Comparison of ENCODE assay signal across 10 cellular contexts in the genomic region with DNA sequence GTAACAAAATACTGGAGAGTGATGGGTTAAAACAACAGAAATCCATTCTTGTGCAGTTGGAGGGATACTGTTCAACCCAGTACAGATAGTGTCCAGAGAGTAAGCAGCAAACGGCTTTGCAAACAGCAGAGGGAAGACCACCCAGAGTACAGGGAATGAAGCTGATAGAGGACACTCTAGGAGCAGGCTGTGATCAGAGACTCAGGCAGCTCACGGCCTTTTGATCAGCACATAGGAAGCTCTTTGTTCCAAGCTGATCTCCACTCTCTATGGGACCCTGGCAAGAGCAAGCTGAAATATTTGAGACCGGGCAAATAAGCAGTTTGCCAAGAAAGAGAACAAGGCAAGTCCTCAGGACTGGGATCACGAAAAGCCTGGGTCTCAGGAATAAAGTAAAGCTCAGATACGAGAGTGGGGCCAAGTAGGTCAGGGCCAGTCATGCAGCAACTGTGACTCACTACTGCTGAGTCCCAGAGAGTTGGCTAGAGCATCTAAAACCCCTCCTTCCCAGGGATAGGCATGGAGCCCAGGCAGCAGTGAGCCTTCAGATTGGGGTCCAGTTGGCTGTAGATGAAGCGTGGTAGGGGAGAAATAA. TPM values are rescaled to one million over a fixed set of nuclear protein-coding genes. Genes with fewer than 3 reads are reported as not detected.
DNase-seq lines count a peak whose midpoint lies in the region; ATAC-seq, FAIRE-seq and TF ChIP-seq lines count a peak whose summit lies in the region.
"Had no signal": no experiment of that assay in that cellular context is flagged by ENCODE, and none has a peak within 500 bp of the region (broad histone marks: within the 10 kb centered on the region; RNA-seq: fewer than 3 reads in every experiment).

No MANE protein-coding gene starts in this region.

- in situ Hi-C loops in Caki2 (cut with HindIII; ENCODE audit: low pct_unique_long_range_greater_than_20kb, low sequenced_read_pairs): no loop called here
- in situ Hi-C loops in SK-MEL-5 (cut with HindIII; ENCODE audit: low pct_unique_long_range_greater_than_20kb, low sequenced_read_pairs): no loop called here

- peaks cover 0 to 8% (median 0%) of the 10 kb centered on the region in 3 donors for H3K4me1 ChIP-seq in pancreas

- peak; percentile 95 to 99 (median 98) for ATAC-seq in pancreas
- ATAC-seq in HG02678 (IDR thresholded peaks at IDR 0.05; ENCODE audit: unreplicated experiment): no peak

- DNase-seq in Caki2 (ENCODE audit: low read depth) (peak; percentile 55), SK-MEL-5 (ENCODE audit: low read depth, low spot score) (peak; percentile 64), fibroblast of villous mesenchyme (ENCODE audit: low read depth) (peak; percentile 69), pancreas (peak in 4 of 6 donors; percentile 23 to 80 (median 62)), NCI-H2171 treated with DMSO at 0.1 percent for 48 hours (lab: John Stamatoyannopoulos, UW) (no peak), NCI-H1092 (lab: John Stamatoyannopoulos, UW) (no peak), COR-L47 (lab: John Stamatoyannopoulos, UW) (no peak)
- DNase-seq: NCI-H510A treated with DMSO at 0.1 percent for 48 hours; stimulated activated CD4-positive, alpha-beta T cell treated with anti-CD3 and anti-CD28 coated beads, Interleukin-4, amount 100 ng/mL, for 4 hours had no signal

- intact Hi-C loops in pancreas (cut with DNase I): no loop called here

- H3K9me3 ChIP-seq in pancreas: no peaks in the 10 kb centered on the region

- H3K4me3 ChIP-seq in fibroblast of villous mesenchyme (ENCODE audit: low read depth, low read length) (no peak overlapping the region), pancreas (no peak overlapping the region)

- H3K27ac ChIP-seq in pancreas: no peak overlapping the region

- 28 to 30% methylated on average over 6 of the region's 6 CpGs for WGBS in pancreas, 2 donors

- TF ChIP-seq CTCF in fibroblast of villous mesenchyme (IDR thresholded peaks at IDR 0.05; ENCODE audit: insufficient read depth, low read depth, low read length) (no peak), pancreas (IDR thresholded peaks at IDR 0.05) (no peak)

- no peaks in the 10 kb centered on the region for H3K27me3 ChIP-seq in pancreas

- no peak for FAIRE-seq in pancreas (lab: Jason Lieb, UNC)

- H3K36me3 ChIP-seq in pancreas: no peaks in the 10 kb centered on the region

RNA-seq across cellular contexts. Expression of gene MELK, which starts 52.4 kb away (rescaled TPM):
- total RNA-seq in Caki2 (2014; rRNA removed; shearing (Covaris generic); ENCODE audit: low replicate concordance): 23.3 and 27.1 TPM in 2 replicates
- 25.7 and 27.0 TPM in 2 replicates for total RNA-seq in SK-MEL-5 (2014; rRNA removed; shearing (Covaris generic))
- 16.9 and 24.0 TPM in 2 replicates for polyA plus RNA-seq in SK-MEL-5 (2015; cell fraction: cytosol; rRNA removed)
- 21.6 and 27.0 TPM in 2 replicates for polyA plus RNA-seq in SK-MEL-5 (2015; cell fraction: nucleus; rRNA removed)
- total RNA-seq in fibroblast of villous mesenchyme (19.0 and 34.5 TPM in 2 replicates), pancreas (under 1 TPM; 0.08 to 0.75 (median 0.35) TPM)
- under 1 TPM; 0.14 to 0.23 TPM for polyA plus RNA-seq in pancreas

Comparison
In these comparisons a context has a peak if more than half of its experiments do, and no peak if none do; other contexts are left out.
1. DNase-seq: peak in Caki2 (single experiment), SK-MEL-5 (single experiment), fibroblast of villous mesenchyme (single experiment) and pancreas (4 of 6); none in NCI-H2171 treated with DMSO at 0.1 percent for 48 hours (single experiment), NCI-H1092 (single experiment) and COR-L47 (single experiment).
2. RNA of gene MELK, which starts 52.4 kb away (total RNA-seq): 19.0 to 34.5 TPM in fibroblast of villous mesenchyme, 25.7 to 27.0 TPM in SK-MEL-5 and 23.3 to 27.1 TPM in Caki2; 0.08 to 0.75 TPM in pancreas; every median in the first group is over 10 times any median in the second.